Comparison of ENCODE assay signal across 1 cellular context in genomic region chr11:119337581-119338317, GRCh38.
TF ChIP-seq lines count a peak whose summit lies in the region.

No MANE protein-coding gene starts in this region.

TF ChIP-seq in GM12878, 131 proteins besides CTCF, POLR2A, EP300 and RAD21:
- TF ChIP-seq HDAC2 (IDR thresholded peaks at IDR 0.05) (no peak), ZBTB40 (IDR thresholded peaks at IDR 0.05; ENCODE audit: borderline replicate concordance) (no peak)
